8 cellular contexts compared by ENCODE assay signal in genomic region chr11:128772814-128773213, GRCh38.
DNase-seq lines count a peak whose midpoint lies in the region; ATAC-seq and TF ChIP-seq lines count a peak whose summit lies in the region.

No MANE protein-coding gene starts in this region.

- H3K9ac ChIP-seq in neural progenitor cell, result no peak overlapping the region

- H3K27me3 ChIP-seq in neural progenitor cell, result peaks cover 11% of the 10 kb centered on the region
- peaks cover 15% of the 10 kb centered on the region; the same call in 1 of the 2 replicates for H3K27me3 ChIP-seq in PC-9 (ENCODE audit: insufficient read depth, low read depth)

- H3K4me1 ChIP-seq in neural progenitor cell (peaks cover 16% of the 10 kb centered on the region), PC-9 (replicated peaks; ENCODE audit: insufficient read depth) (no peaks in the 10 kb centered on the region)

- no peaks in the 10 kb centered on the region for H3K9me3 ChIP-seq in neural progenitor cell (ENCODE audit: low read depth)
- H3K9me3 ChIP-seq in PC-9 (ENCODE audit: insufficient read depth, low read depth), result no peaks in the 10 kb centered on the region

- H3K4me2 ChIP-seq in neural progenitor cell (no peak overlapping the region), PC-9 (no peak overlapping the region)

- H2AFZ ChIP-seq in neural progenitor cell (replicated peaks) (no peak overlapping the region), PC-9 (no peak overlapping the region)

- no peaks in the 10 kb centered on the region for H3F3A ChIP-seq in neural progenitor cell (ENCODE audit: low read depth)
- H3F3A ChIP-seq in PC-9 (ENCODE audit: insufficient read depth, low read depth), result no peaks in the 10 kb centered on the region

- H3K4me3 ChIP-seq in neural progenitor cell, result no peak overlapping the region
- H3K4me3 ChIP-seq in PC-9, result no peak overlapping the region

- no peaks in the 10 kb centered on the region for H3K9me2 ChIP-seq in PC-9 (ENCODE audit: insufficient read depth)

- H3K27ac Mint-ChIP-seq in neural progenitor cell, result no peak overlapping the region

- POLR2A ChIA-PET in PC-9 (lab: Charles Lee; ENCODE audit: unreplicated experiment), result no interaction called here

- no peak for ATAC-seq in HG02610 (IDR thresholded peaks at IDR 0.05; ENCODE audit: unreplicated experiment)

- peaks cover 25% of the 10 kb centered on the region for H3K4me1 Mint-ChIP-seq in neural progenitor cell

- no peaks in the 10 kb centered on the region for H3K36me3 Mint-ChIP-seq in neural progenitor cell

- H3K36me3 ChIP-seq in neural progenitor cell, result no peaks in the 10 kb centered on the region
- no peaks in the 10 kb centered on the region for H3K36me3 ChIP-seq in PC-9 (ENCODE audit: low read depth)

- H3K27me3 Mint-ChIP-seq in neural progenitor cell (ENCODE audit: insufficient read depth, low read depth), result peaks cover 7% of the 10 kb centered on the region

- H4K20me1 ChIP-seq in neural progenitor cell (ENCODE audit: low read depth), result no peaks in the 10 kb centered on the region
- H4K20me1 ChIP-seq in PC-9 (ENCODE audit: insufficient read depth), result no peaks in the 10 kb centered on the region

- intact Hi-C loops in head of caudate nucleus (cut with DNase I), result no loop called here
- intact Hi-C loops in PC-9 (cut with micrococcal nuclease; ENCODE audit: unreplicated experiment), result no loop called here

- peak; percentile 93 for DNase-seq in NCI-H1105 (lab: John Stamatoyannopoulos, UW)
- DNase-seq in activated CD4-positive, alpha-beta T cell treated with anti-CD3 and anti-CD28 coated beads, Interleukin-2, amount 50 U/mL, for 1 hour, result peak; percentile 43
- peak in 31 of 42 donors; percentile 4 to 61 (median 22) for DNase-seq in head of caudate nucleus
- peak; percentile 17 to 30 for DNase-seq in stimulated activated CD8-positive, alpha-beta memory T cell treated with anti-CD3 and anti-CD28 coated beads, Interleukin-4, amount 100 ng/mL, for 1 hour (ENCODE audit: low read depth in 2 of 2, low spot score in 1 of 2)
- no peak for DNase-seq in COLO829 (ENCODE audit: low spot score)
- no peak for DNase-seq in neural progenitor cell (ENCODE audit: low spot score)
- DNase-seq in PC-9, result no peak

- BruUV-seq in PC-9 (replicated peaks; lab: Mats Ljungman, UMichigan), result no TSS peak

- no peak overlapping the region for H3K4me3 Mint-ChIP-seq in neural progenitor cell

- TF ChIP-seq CTCF in neural progenitor cell (IDR thresholded peaks at IDR 0.05) (no peak), PC-9 (conservative IDR thresholded peaks at IDR 0.05) (no peak)

- H3K9me3 Mint-ChIP-seq in neural progenitor cell, result no peaks in the 10 kb centered on the region

- CTCF ChIA-PET in PC-9 (lab: Charles Lee), result interaction anchor here (0.5 kb wide), 1 partner anchor 34 kb away, joined by 3 read pairs; no protein-coding TSS in a partner anchor

- H3K27ac ChIP-seq in neural progenitor cell (no peak overlapping the region), PC-9 (no peak overlapping the region)

- H3K79me2 ChIP-seq in neural progenitor cell (ENCODE audit: low read depth) (no peaks in the 10 kb centered on the region), PC-9 (ENCODE audit: low read depth) (no peaks in the 10 kb centered on the region)

Comparison
In these comparisons a context has a peak if more than half of its experiments do, and no peak if none do; other contexts are left out.
1. DNase-seq: peak in NCI-H1105 (single experiment), activated CD4-positive, alpha-beta T cell treated with anti-CD3 and anti-CD28 coated beads, Interleukin-2, amount 50 U/mL, for 1 hour (single experiment), head of caudate nucleus (31 of 42) and stimulated activated CD8-positive, alpha-beta memory T cell treated with anti-CD3 and anti-CD28 coated beads, Interleukin-4, amount 100 ng/mL, for 1 hour (2 of 2); none in COLO829 (single experiment), neural progenitor cell (single experiment) and PC-9 (0 of 2).